8 cellular contexts compared by ENCODE assay signal in genomic region chr11:43880640-43881159, GRCh38.
DNase-seq lines count a peak whose midpoint lies in the region; ATAC-seq and TF ChIP-seq lines count a peak whose summit lies in the region.

TSS of gene ALKBH3 (plus strand) at chr11:43880831. CDS start at chr11:43882653, 1,822 bp downstream.

- H3K27ac Mint-ChIP-seq in central memory CD8-positive, alpha-beta T cell (ENCODE audit: low read depth), result peak within 1 kb of the TSS; percentile 92

- peaks cover 23% of the 10 kb centered on the region for H3K36me3 Mint-ChIP-seq in central memory CD8-positive, alpha-beta T cell (ENCODE audit: insufficient read depth)

- H3K4me1 Mint-ChIP-seq in central memory CD8-positive, alpha-beta T cell, result peaks cover 13% of the 10 kb centered on the region

- H3K4me3 Mint-ChIP-seq in central memory CD8-positive, alpha-beta T cell, result peak within 1 kb of the TSS; percentile 87

- TF ChIP-seq POLR2A in GM18951 (IDR thresholded peaks at IDR 0.05; ENCODE audit: extremely low read depth, insufficient read depth, insufficient read length), result peak; percentile 66

- in situ Hi-C loops in GM18951 (cut with MboI; ENCODE audit: low sequenced_read_pairs, unreplicated experiment), result no loop called here

- DNase-seq in AG08396 (ENCODE audit: low spot score) (peak; percentile 92), NCI-H345 treated with DMSO at 0.1 percent for 48 hours (lab: John Stamatoyannopoulos, UW; ENCODE audit: unreplicated experiment) (peak; percentile 62), iris pigment epithelial cell (ENCODE audit: low read depth) (peak; percentile 96)
- DNase-seq in central memory CD8-positive, alpha-beta T cell (ENCODE audit: low spot score in 2 of 2), result peak; percentile 84 to 87
- DNase-seq in stimulated activated CD4-positive, alpha-beta T cell treated with anti-CD3 and anti-CD28 coated beads, Interleukin-12 subunit alpha, Interleukin-12 subunit beta, amount 100 ng/mL, for 24 hours (ENCODE audit: low read depth in 2 of 2), result peak; percentile 88

- peaks cover 11% of the 10 kb centered on the region for H3K27me3 Mint-ChIP-seq in central memory CD8-positive, alpha-beta T cell

- H3K9me3 Mint-ChIP-seq in central memory CD8-positive, alpha-beta T cell, result no peaks in the 10 kb centered on the region

- peak; percentile 98 for ATAC-seq in HG03159 (IDR thresholded peaks at IDR 0.05; ENCODE audit: unreplicated experiment)
- ATAC-seq in activated CD4-positive, CD25-positive, alpha-beta regulatory T cell treated with anti-CD3 and anti-CD28 coated beads, Interleukin-2, amount 50 U/mL, for 24 hours, result peak; percentile 100
- peak; percentile 98 for ATAC-seq in central memory CD8-positive, alpha-beta T cell (replicated peaks; ENCODE audit: extremely low read depth, poor library complexity, severe bottlenecking)

Comparison
In these comparisons a context has a peak if more than half of its experiments do, and no peak if none do; other contexts are left out.
1. Peak in every context shown above with its lines: DNase-seq and ATAC-seq.